Comparison of ENCODE assay signal across 19 cellular contexts in genomic region chr13:59834801-59835200, GRCh38.
DNase-seq lines count a peak whose midpoint lies in the region; ATAC-seq and TF ChIP-seq lines count a peak whose summit lies in the region.
"Had no signal": no experiment of that assay in that cellular context is flagged by ENCODE, and none has a peak within 500 bp of the region (broad histone marks: within the 10 kb centered on the region; RNA-seq: fewer than 3 reads in every experiment).

No MANE protein-coding gene starts in this region.

- ATAC-seq in GM18502 (IDR thresholded peaks at IDR 0.05; ENCODE audit: poor library complexity, unreplicated experiment) = no peak
- no peak for ATAC-seq in GM18511 (IDR thresholded peaks at IDR 0.05; ENCODE audit: unreplicated experiment)
- ATAC-seq: stimulated activated naive B cell treated with anti-CD40 and anti-IgM and Interleukin-4, amounts not matched to agents 10 μg/mL and 1 μg/mL and 100 μg/mL, for 72 hours had no signal

- DNase-seq in EH (ENCODE audit: low read depth) = peak; percentile 80
- peak; percentile 67 for DNase-seq in NCI-H226
- DNase-seq in fibroblast of mammary gland (ENCODE audit: low read depth) = peak; percentile 25
- peak; percentile 6 for DNase-seq in skeletal muscle cell (ENCODE audit: low read depth)
- DNase-seq in activated CD4-positive, alpha-beta T cell treated with anti-CD3 and anti-CD28 coated beads, Interleukin-2, amount 50 U/mL, for 4 hours = no peak
- DNase-seq: activated CD8-positive, alpha-beta memory T cell treated with anti-CD3 and anti-CD28 coated beads for 24 hours; dorsolateral prefrontal cortex; GDM1; glutamatergic neuron; H7; NCI-H82; stimulated activated naive B cell treated with anti-CD40 and anti-IgM and Interleukin-4, amounts not matched to agents 10 μg/mL and 1 μg/mL and 100 μg/mL, for 72 hours; T-helper 2 cell had no signal

- TF ChIP-seq CTCF in fibroblast of mammary gland (conservative IDR thresholded peaks at IDR 0.05; ENCODE audit: control insufficient read depth, insufficient read depth, low read depth, low read length) = no peak

- H3K4me3 ChIP-seq in fibroblast of mammary gland (ENCODE audit: control insufficient read depth, low read depth, low read length) (no peak overlapping the region), skeletal muscle cell (ENCODE audit: low read depth, low read length) (no peak overlapping the region)
- H3K4me3 ChIP-seq: BLaER1, dorsolateral prefrontal cortex, right atrium auricular region, SJCRH30, thoracic aorta had no signal

Comparison
In these comparisons a context has a peak if more than half of its experiments do, and no peak if none do; other contexts are left out.
1. DNase-seq: peak in EH (single experiment), NCI-H226 (single experiment), fibroblast of mammary gland (single experiment) and skeletal muscle cell (single experiment); none in activated CD4-positive, alpha-beta T cell treated with anti-CD3 and anti-CD28 coated beads, Interleukin-2, amount 50 U/mL, for 4 hours (0 of 2).